8 cellular contexts compared by ENCODE assay signal in the genomic region with DNA sequence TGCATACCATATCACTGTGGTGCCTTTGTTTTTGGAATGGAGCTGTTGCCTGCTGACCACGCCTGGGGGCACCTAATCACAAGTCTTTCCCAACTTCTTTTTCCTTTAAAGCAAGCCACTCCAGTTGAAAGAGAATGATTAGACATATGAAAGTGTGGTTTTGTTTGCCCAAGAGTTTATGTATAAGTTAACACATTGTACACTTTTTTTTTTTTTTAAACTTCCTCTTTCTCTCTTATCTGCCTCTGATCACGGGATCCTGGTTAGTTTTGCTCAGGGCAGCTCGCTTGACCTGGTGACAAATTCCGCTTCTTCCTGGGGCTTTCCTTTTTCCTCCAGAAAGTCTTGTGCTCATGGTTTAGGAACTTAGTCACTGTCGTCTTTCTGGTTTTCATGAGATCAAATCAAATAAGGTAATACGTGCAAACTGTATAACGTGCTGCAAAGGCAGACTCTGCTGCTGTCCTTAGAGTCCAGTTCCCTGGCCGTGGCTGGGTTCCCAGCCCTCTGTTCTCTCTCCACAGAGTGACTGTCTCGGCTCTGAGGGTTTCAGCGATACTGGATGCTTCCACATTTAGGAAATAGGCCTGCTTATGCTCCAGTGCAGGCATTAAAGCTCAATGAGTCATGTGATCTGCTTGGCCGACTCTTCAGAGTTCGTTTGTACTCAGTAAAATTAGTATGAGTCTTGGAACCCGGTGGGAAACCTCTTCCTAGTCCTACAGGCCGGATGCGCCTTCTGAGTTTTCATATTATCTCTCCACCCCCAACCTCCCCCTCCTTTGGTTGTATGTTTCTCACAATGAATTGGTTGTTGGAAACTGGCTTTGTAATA. TPM values are rescaled to one million over a fixed set of nuclear protein-coding genes. Genes with fewer than 3 reads are reported as not detected.
DNase-seq lines count a peak whose midpoint lies in the region; ATAC-seq and TF ChIP-seq lines count a peak whose summit lies in the region.

No MANE protein-coding gene starts in this region.

- H3K9me3 Mint-ChIP-seq in activated CD4-positive, alpha-beta memory T cell treated with anti-CD3 and anti-CD28 coated beads, Interleukin-2, amount 10 ng/mL, durations not matched to agents 7 days and 5 days: peaks cover under 1% of the 10 kb centered on the region
- no peaks in the 10 kb centered on the region for H3K9me3 Mint-ChIP-seq in naive thymus-derived CD4-positive, alpha-beta T cell

- CTCF ChIA-PET in activated CD4-positive, alpha-beta memory T cell treated with anti-CD3 and anti-CD28 coated beads, Interleukin-2, amount 10 ng/mL, durations not matched to agents 7 days and 5 days (lab: Charles Lee): interaction anchor here (0.7 to 1.3 kb wide), 6 partner anchors 9 to 85 kb away, joined by 3 to 4 read pairs (median 3); no protein-coding TSS in a partner anchor
- CTCF ChIA-PET in naive thymus-derived CD4-positive, alpha-beta T cell (lab: Charles Lee): interaction anchor here (0.6 to 0.9 kb wide), 2 partner anchors 42 to 73 kb away, joined by 3 to 8 read pairs; no protein-coding TSS in a partner anchor

- WGBS in esophagus squamous epithelium, 2 donors: 14 to 20% methylated on average over 15 of the region's 15 CpGs
- 2 to 3% methylated on average over 15 of the region's 15 CpGs for WGBS in aorta, 2 donors

- peak in 2 of 4 donors; percentile 11 to 16 for TF ChIP-seq POLR2A in esophagus squamous epithelium (IDR thresholded peaks at IDR 0.05)

- H3K36me3 ChIP-seq in esophagus squamous epithelium (no peaks in the 10 kb centered on the region), aorta (ENCODE audit: control insufficient read depth in 1 of 2, insufficient read depth in 2 of 2, low read length in 1 of 2) (no peaks in the 10 kb centered on the region)
- H3K36me3 ChIP-seq in naive thymus-derived CD4-positive, alpha-beta T cell (ENCODE audit: control insufficient read depth in 2 of 3, insufficient read depth in 3 of 3, low read length in 3 of 3): peaks cover 0 to 4% (median 0%) of the 10 kb centered on the region in 3 experiments

- H3K27me3 Mint-ChIP-seq in activated CD4-positive, alpha-beta memory T cell treated with anti-CD3 and anti-CD28 coated beads, Interleukin-2, amount 10 ng/mL, durations not matched to agents 7 days and 5 days: no peaks in the 10 kb centered on the region
- no peaks in the 10 kb centered on the region for H3K27me3 Mint-ChIP-seq in naive thymus-derived CD4-positive, alpha-beta T cell

- H3K27ac ChIP-seq in esophagus squamous epithelium (peak overlapping the region; percentile 76 to 88 (median 81)), aorta (ENCODE audit: low read depth in 1 of 2, low read length in 2 of 2) (peak overlapping the region; percentile 10 to 49)
- peak overlapping the region; percentile 66 for H3K27ac ChIP-seq in naive thymus-derived CD4-positive, alpha-beta T cell (ENCODE audit: low read depth, low read length)

- H3K27ac Mint-ChIP-seq in activated CD4-positive, alpha-beta memory T cell treated with anti-CD3 and anti-CD28 coated beads, Interleukin-2, amount 10 ng/mL, durations not matched to agents 7 days and 5 days: peak overlapping the region; percentile 75
- peak overlapping the region; percentile 79 to 91 (median 88) for H3K27ac Mint-ChIP-seq in naive thymus-derived CD4-positive, alpha-beta T cell

- H3K4me3 Mint-ChIP-seq in activated CD4-positive, alpha-beta memory T cell treated with anti-CD3 and anti-CD28 coated beads, Interleukin-2, amount 10 ng/mL, durations not matched to agents 7 days and 5 days: peak overlapping the region; percentile 40
- peak overlapping the region; percentile 78 to 93 (median 88) for H3K4me3 Mint-ChIP-seq in naive thymus-derived CD4-positive, alpha-beta T cell

- H3K4me1 ChIP-seq in esophagus squamous epithelium (peaks cover 7 to 72% (median 25%) of the 10 kb centered on the region in 3 donors), aorta (ENCODE audit: control insufficient read depth in 1 of 2, insufficient read depth in 2 of 2, low read length in 2 of 2) (peaks cover 5 to 7% of the 10 kb centered on the region in 2 donors)
- H3K4me1 ChIP-seq in naive thymus-derived CD4-positive, alpha-beta T cell (ENCODE audit: control insufficient read depth in 2 of 2, insufficient read depth in 2 of 2, low read length in 2 of 2): peaks cover 45 to 54% of the 10 kb centered on the region in 2 donors

- no peaks in the 10 kb centered on the region for H3K9me3 ChIP-seq in esophagus squamous epithelium
- no peaks in the 10 kb centered on the region for H3K9me3 ChIP-seq in naive thymus-derived CD4-positive, alpha-beta T cell (ENCODE audit: control insufficient read depth in 2 of 3, low read length in 3 of 3)
- no peaks in the 10 kb centered on the region for H3K9me3 ChIP-seq in aorta (ENCODE audit: control insufficient read depth, low read length)

- H3K4me1 Mint-ChIP-seq in activated CD4-positive, alpha-beta memory T cell treated with anti-CD3 and anti-CD28 coated beads, Interleukin-2, amount 10 ng/mL, durations not matched to agents 7 days and 5 days: peaks cover 41% of the 10 kb centered on the region
- H3K4me1 Mint-ChIP-seq in naive thymus-derived CD4-positive, alpha-beta T cell: peaks cover 34 to 91% (median 77%) of the 10 kb centered on the region in 7 donors

- H3K36me3 Mint-ChIP-seq in activated CD4-positive, alpha-beta memory T cell treated with anti-CD3 and anti-CD28 coated beads, Interleukin-2, amount 10 ng/mL, durations not matched to agents 7 days and 5 days (ENCODE audit: low read depth): peaks cover 28% of the 10 kb centered on the region
- H3K36me3 Mint-ChIP-seq in naive thymus-derived CD4-positive, alpha-beta T cell: peaks cover 2 to 12% (median 9%) of the 10 kb centered on the region in 5 donors

- in situ Hi-C loops in KBM-7 (cut with MboI; ENCODE audit: low pct_unique_long_range_greater_than_20kb, low sequenced_read_pairs): no loop called here

- intact Hi-C loops in esophagus squamous epithelium (cut with DNase I): no loop called here
- intact Hi-C loops in naive thymus-derived CD4-positive, alpha-beta T cell (cut with micrococcal nuclease): loop anchor here (1.0 to 2.0 kb wide), 4 partner anchors 9 to 43 kb away; no protein-coding TSS in a partner anchor
- intact Hi-C loops in aorta (cut with DNase I): no loop called here

- DNase-seq in GM03348 (ENCODE audit: low spot score) (peak; percentile 68), KBM-7 (peak; percentile 90), esophagus squamous epithelium (lab: John Stamatoyannopoulos, UW) (no peak), aorta (peak; percentile 84), NCI-H2107 treated with DMSO at 0.1 percent for 48 hours (lab: John Stamatoyannopoulos, UW; ENCODE audit: unreplicated experiment) (no peak)
- DNase-seq in activated CD4-positive, alpha-beta memory T cell treated with anti-CD3 and anti-CD28 coated beads, Interleukin-2, amount 10 ng/mL, durations not matched to agents 7 days and 5 days: peak; percentile 24
- DNase-seq in naive thymus-derived CD4-positive, alpha-beta T cell: peak in 1 of 9 donors; percentile 40

- H3K4me3 ChIP-seq in esophagus squamous epithelium (peak overlapping the region in 3 of 4 donors; percentile 19 to 58 (median 29)), aorta (ENCODE audit: low read length in 2 of 2) (no peak overlapping the region)
- H3K4me3 ChIP-seq in naive thymus-derived CD4-positive, alpha-beta T cell (ENCODE audit: low read length): peak overlapping the region; percentile 14

- POLR2A ChIA-PET in activated CD4-positive, alpha-beta memory T cell treated with anti-CD3 and anti-CD28 coated beads, Interleukin-2, amount 10 ng/mL, durations not matched to agents 7 days and 5 days (lab: Charles Lee): interaction anchor here (0.9 to 1.8 kb wide), 6 partner anchors 15 to 76 kb away, joined by 3 to 8 read pairs (median 6); a partner anchor contains a TSS
- POLR2A ChIA-PET in naive thymus-derived CD4-positive, alpha-beta T cell (lab: Charles Lee): interaction anchor here (0.6 to 37.8 kb wide), 4 partner anchors 16 to 97 kb away, joined by 4 to 900 read pairs (median 6); no protein-coding TSS in a partner anchor

- H3K27me3 ChIP-seq in esophagus squamous epithelium (no peaks in the 10 kb centered on the region), aorta (ENCODE audit: control insufficient read depth in 1 of 2, insufficient read depth in 2 of 2, low read length in 1 of 2) (no peaks in the 10 kb centered on the region)
- H3K27me3 ChIP-seq in naive thymus-derived CD4-positive, alpha-beta T cell (ENCODE audit: control insufficient read depth in 2 of 2, insufficient read depth in 2 of 2, low read length in 2 of 2): no peaks in the 10 kb centered on the region

- ATAC-seq in GM21723 (IDR thresholded peaks at IDR 0.05; ENCODE audit: unreplicated experiment) (peak; percentile 53), aorta (ENCODE audit: low FRiP score) (peak; percentile 87)
- peak; percentile 73 for ATAC-seq in naive thymus-derived CD4-positive, alpha-beta T cell

- peak in 1 of 6 experiments; percentile 4 for TF ChIP-seq CTCF in esophagus squamous epithelium (IDR thresholded peaks at IDR 0.05)

RNA-seq across cellular contexts. Expression of a gene that starts 15.2 kb away (rescaled TPM):
- total RNA-seq in activated CD4-positive, alpha-beta memory T cell treated with anti-CD3 and anti-CD28 coated beads, Interleukin-2, amount 10 ng/mL, durations not matched to agents 7 days and 5 days: 10 to 100 TPM; 81.3 to 83.7 TPM
- 10 to 100 TPM; 10.4 to 44.4 (median 15.5) TPM for total RNA-seq in esophagus squamous epithelium
- 100 to 1,000 TPM in 4 of 5 experiments, 10 to 100 TPM in 1; 79.0 to 200 (median 107) TPM for total RNA-seq in naive thymus-derived CD4-positive, alpha-beta T cell
- 1 to 10 TPM; 4.4 to 5.5 TPM for polyA plus RNA-seq in naive thymus-derived CD4-positive, alpha-beta T cell
- 100 to 1,000 TPM; 197 to 418 TPM for total RNA-seq in aorta
- polyA plus RNA-seq in aorta: 100 to 1,000 TPM in 1 of 2 donors, 10 to 100 TPM in 1; 85.1 to 445 TPM

Comparison
In these comparisons a context has a peak if more than half of its experiments do, and no peak if none do; other contexts are left out.
1. DNase-seq: peak in GM03348 (single experiment), KBM-7 (single experiment), activated CD4-positive, alpha-beta memory T cell treated with anti-CD3 and anti-CD28 coated beads, Interleukin-2, amount 10 ng/mL, durations not matched to agents 7 days and 5 days (single experiment) and aorta (2 of 2); none in esophagus squamous epithelium (single experiment) and NCI-H2107 treated with DMSO at 0.1 percent for 48 hours (single experiment).
2. H3K27ac ChIP-seq: peak in every context shown above with its lines; median percentile 81 in esophagus squamous epithelium; 66 in naive thymus-derived CD4-positive, alpha-beta T cell; 30 in aorta.
3. H3K4me3 ChIP-seq: peak in esophagus squamous epithelium (3 of 4) and naive thymus-derived CD4-positive, alpha-beta T cell (single experiment); none in aorta (0 of 2).
4. intact Hi-C loops: an anchor here in naive thymus-derived CD4-positive, alpha-beta T cell (1.0 to 2.0 kb wide); none called in esophagus squamous epithelium and aorta.
5. Peak in every context shown above with its lines, with median percentiles within 50 percentile points of each other: ATAC-seq.